In genomic region chr3:64224826-64225606, GRCh38 we compare ENCODE assay signal across 8 cellular contexts. TPM values are rescaled to one million over a fixed set of nuclear protein-coding genes. Genes with fewer than 3 reads are reported as not detected.
DNase-seq lines count a peak whose midpoint lies in the region; ATAC-seq, FAIRE-seq and TF ChIP-seq lines count a peak whose summit lies in the region.

TSS of gene PRICKLE2 (minus strand) at chr3:64225466. CDS start at chr3:64198927, 26,539 bp downstream.

- peak within 1 kb of the TSS; percentile 73 for H3K4me2 ChIP-seq in keratinocyte (ENCODE audit: control insufficient read depth, extremely low read depth, insufficient read depth, low read depth, low read length)
- peak within 1 kb of the TSS; percentile 76 for H3K4me2 ChIP-seq in smooth muscle cell

- H4K20me1 ChIP-seq in keratinocyte (ENCODE audit: control insufficient read depth, extremely low read depth, insufficient read depth, low read length) (no peaks in the 10 kb centered on the region), smooth muscle cell (ENCODE audit: low read depth) (peaks cover 85% of the 10 kb centered on the region)

- H3K9ac ChIP-seq in keratinocyte (ENCODE audit: control insufficient read depth, extremely low read depth, insufficient read depth, low read length): peak within 1 kb of the TSS; percentile 49
- H3K9ac ChIP-seq in smooth muscle cell (ENCODE audit: low read depth): peak within 1 kb of the TSS; percentile 79

- H3K9me3 ChIP-seq in keratinocyte (ENCODE audit: control insufficient read depth, low read depth, low read length) (no peaks in the 10 kb centered on the region), smooth muscle cell (replicated peaks; ENCODE audit: low read depth) (no peaks in the 10 kb centered on the region)

- peak; percentile 91 for ATAC-seq in GM21447 (IDR thresholded peaks at IDR 0.05; ENCODE audit: unreplicated experiment)

- no peaks in the 10 kb centered on the region for H3K9me3 Mint-ChIP-seq in chondrocyte (ENCODE audit: low read depth)

- H3F3A ChIP-seq in smooth muscle cell (ENCODE audit: low read depth): no peaks in the 10 kb centered on the region

- H3K79me2 ChIP-seq in keratinocyte (ENCODE audit: control insufficient read depth, insufficient read depth, low read length): no peaks in the 10 kb centered on the region
- peaks cover 94% of the 10 kb centered on the region for H3K79me2 ChIP-seq in smooth muscle cell (ENCODE audit: low read depth)

- peak within 1 kb of the TSS; percentile 43 for H3K27ac ChIP-seq in keratinocyte (ENCODE audit: control insufficient read depth, insufficient read depth, low read length)
- peak within 1 kb of the TSS; percentile 92 for H3K27ac ChIP-seq in smooth muscle cell (ENCODE audit: low read depth)

- H3K36me3 ChIP-seq in keratinocyte (ENCODE audit: control insufficient read depth in 2 of 2, extremely low read depth in 1 of 2, insufficient read depth in 2 of 2, low read length in 2 of 2) (no peaks in the 10 kb centered on the region), smooth muscle cell (ENCODE audit: low read depth) (no peaks in the 10 kb centered on the region)

- FAIRE-seq in HTR-8/SVneo (lab: Jason Lieb, UNC) (peak; percentile 91), keratinocyte (lab: Jason Lieb, UNC) (peak; percentile 82)

- H3K4me3 ChIP-seq in keratinocyte (ENCODE audit: control insufficient read depth in 2 of 3, extremely low read depth in 1 of 3, insufficient read depth in 2 of 3, low read depth in 1 of 3, low read length in 3 of 3) (peak within 1 kb of the TSS in 2 of 3 experiments; percentile 23), smooth muscle cell (peak within 1 kb of the TSS; percentile 25)

- H3K9me1 ChIP-seq in keratinocyte (ENCODE audit: control insufficient read depth, extremely low read depth, insufficient read depth, low read length): no peaks in the 10 kb centered on the region

- WGBS in smooth muscle cell (ENCODE audit: low lambda C conversion rate): 28% methylated on average over 13 of the region's 13 CpGs

- peaks cover 86% of the 10 kb centered on the region for H3K4me1 Mint-ChIP-seq in chondrocyte (ENCODE audit: low read depth)

- H3K36me3 Mint-ChIP-seq in chondrocyte (ENCODE audit: low read depth): no peaks in the 10 kb centered on the region

- DNase-seq in C1 segment of cervical spinal cord (lab: John Stamatoyannopoulos, UW): peak; percentile 2 to 86 (median 68)
- peak; percentile 50 for DNase-seq in HTR-8/SVneo (ENCODE audit: insufficient read length, low spot score)
- no peak for DNase-seq in chondrocyte (ENCODE audit: low spot score)
- no peak for DNase-seq in keratinocyte (ENCODE audit: low read depth, low spot score)
- peak; percentile 37 for DNase-seq in smooth muscle cell (lab: John Stamatoyannopoulos, UW; ENCODE audit: unreplicated experiment)
- no peak for DNase-seq in activated CD4-positive, alpha-beta T cell treated with anti-CD3 and anti-CD28 coated beads, Interleukin-2, amount 50 U/mL, for 4 hours
- DNase-seq in NCI-H748 treated with DMSO at 0.1 percent for 48 hours (lab: John Stamatoyannopoulos, UW): no peak

- H3K4me1 ChIP-seq in keratinocyte (ENCODE audit: control insufficient read depth, extremely low read depth, insufficient read depth, low read length) (peaks cover 20% of the 10 kb centered on the region), smooth muscle cell (ENCODE audit: low read depth) (peaks cover 61% of the 10 kb centered on the region)

- no peaks in the 10 kb centered on the region for H3K27me3 ChIP-seq in keratinocyte (ENCODE audit: control insufficient read depth, extremely low read depth, insufficient read depth, low read length)
- H3K27me3 ChIP-seq in smooth muscle cell (ENCODE audit: low read depth): no peaks in the 10 kb centered on the region

- peak within 1 kb of the TSS; percentile 73 for H3K4me3 Mint-ChIP-seq in chondrocyte (ENCODE audit: unreplicated experiment)

- H3K27me3 Mint-ChIP-seq in chondrocyte (ENCODE audit: low read depth): no peaks in the 10 kb centered on the region

- TF ChIP-seq CTCF in chondrocyte (IDR thresholded peaks at IDR 0.05): peak; percentile 68
- TF ChIP-seq CTCF in keratinocyte (optimal IDR thresholded peaks at IDR 0.05 in 1 of 3, IDR thresholded peaks at IDR 0.05 in 1 of 3, conservative IDR thresholded peaks at IDR 0.05 in 1 of 3; ENCODE audit: extremely low read depth in 1 of 3, insufficient read depth in 2 of 3, low read length in 3 of 3): peak; percentile 17 to 60 (median 46)
- TF ChIP-seq CTCF in smooth muscle cell (IDR thresholded peaks at IDR 0.05; ENCODE audit: borderline replicate concordance, insufficient read depth, poor library complexity, severe bottlenecking): no peak

- dilution Hi-C loops in keratinocyte (cut with MboI; ENCODE audit: extremely low pct_ligation_motif_present, low sequenced_read_pairs): no loop called here

- peak within 1 kb of the TSS; percentile 96 for H3K27ac Mint-ChIP-seq in chondrocyte (ENCODE audit: unreplicated experiment)

- H2AFZ ChIP-seq in keratinocyte (ENCODE audit: control insufficient read depth, low read length) (peak within 1 kb of the TSS; percentile 43), smooth muscle cell (ENCODE audit: low read depth) (no peak within 1 kb of the TSS)

RNA-seq across cellular contexts. Expression of gene PRICKLE2, which starts in this region (rescaled TPM):
- total RNA-seq in chondrocyte (48.2 to 103 TPM (median 60.5 TPM) in 3 replicates), smooth muscle cell (49.9 and 68.9 TPM in 2 replicates)
- polyA plus RNA-seq in keratinocyte (7.0 to 8.6 TPM (median 7.8 TPM) in 3 replicates), smooth muscle cell (7.8 and 13.3 TPM in 2 replicates)
- polyA plus RNA-seq in keratinocyte (2011; ENCODE audit: low read depth): 2.0 TPM
- polyA plus RNA-seq in keratinocyte (2011; cell fraction: cytosol; rRNA removed): 3.8 and 5.4 TPM in 2 replicates
- 22.1 TPM in 2 replicates for polyA plus RNA-seq in keratinocyte (2011; cell fraction: nucleus; rRNA removed)
- polyA plus RNA-seq in keratinocyte (2012; ENCODE audit: low replicate concordance): 3.3 and 6.6 TPM in 2 replicates
- polyA minus RNA-seq in keratinocyte: 28.6 to 39.7 TPM (median 30.5 TPM) in 3 replicates
- 16.1 TPM for polyA minus RNA-seq in keratinocyte (2011; cell fraction: cytosol; rRNA and poly(A)+ RNA removed)
- polyA minus RNA-seq in keratinocyte (2011; cell fraction: nucleus; rRNA and poly(A)+ RNA removed): 35.8 and 69.4 TPM in 2 replicates

Comparison
In these comparisons a context has a peak if more than half of its experiments do, and no peak if none do; other contexts are left out.
1. DNase-seq: peak in C1 segment of cervical spinal cord (14 of 14), HTR-8/SVneo (single experiment) and smooth muscle cell (single experiment); none in chondrocyte (single experiment), keratinocyte (single experiment), activated CD4-positive, alpha-beta T cell treated with anti-CD3 and anti-CD28 coated beads, Interleukin-2, amount 50 U/mL, for 4 hours (0 of 2) and NCI-H748 treated with DMSO at 0.1 percent for 48 hours (single experiment).